Comparison of ENCODE assay signal across 31 cellular contexts in genomic region chr15:48072941-48073340, GRCh38. TPM values are rescaled to one million over a fixed set of nuclear protein-coding genes. Genes with fewer than 3 reads are reported as not detected.
"Had no signal": no experiment of that assay in that cellular context is flagged by ENCODE, and none has a peak within 500 bp of the region (broad histone marks: within the 10 kb centered on the region; RNA-seq: fewer than 3 reads in every experiment).

No MANE protein-coding gene starts in this region.

- DNase-seq: stimulated activated CD4-positive, alpha-beta T cell treated with anti-CD3 and anti-CD28 coated beads, Interleukin-2, amount 100 ng/mL, for 48 hours; stimulated activated CD4-positive, alpha-beta T cell treated with anti-CD3 and anti-CD28 coated beads, Interleukin-4, amount 100 ng/mL, for 1 hour; stimulated activated CD4-positive, alpha-beta T cell treated with anti-CD3 and anti-CD28 coated beads, Interleukin-4, amount 100 ng/mL, for 24 hours; stimulated activated CD4-positive, alpha-beta T cell treated with anti-CD3 and anti-CD28 coated beads, Interleukin-4, amount 100 ng/mL, for 4 hours; stimulated activated CD8-positive, alpha-beta memory T cell treated with anti-CD3 and anti-CD28 coated beads, Interleukin-4, amount 100 ng/mL, for 48 hours; stimulated activated naive B cell treated with anti-CD40 and anti-IgM and Interleukin-4, amounts not matched to agents 10 μg/mL and 1 μg/mL and 100 μg/mL, for 72 hours; stimulated activated naive CD4-positive, alpha-beta T cell; stimulated activated naive CD4-positive, alpha-beta T cell treated with Interleukin-2 at 50 U/mL for 16 hours; stimulated activated naive CD8-positive, alpha-beta T cell treated with anti-CD3 and anti-CD28 coated beads, Interleukin-15, amount 100 ng/mL, for 72 hours; stimulated activated naive CD8-positive, alpha-beta T cell treated with anti-CD3 and anti-CD28 coated beads, Interleukin-15, Interleukin-2, amounts not matched to agents 100 U/mL and 50 U/mL, for 24 hours; stomach; substantia nigra; testis; thyroid gland; tibial artery; transverse colon; upper lobe of left lung; upper lobe of right lung; uterus had no signal

- H3K9me3 Mint-ChIP-seq: stimulated activated naive CD8-positive, alpha-beta T cell treated with anti-CD3 and anti-CD28 coated beads, Interleukin-15, Interleukin-2, amounts not matched to agents 100 ng/mL and 50 ng/mL, for 24 hours had no signal

- H3K27ac Mint-ChIP-seq: stimulated activated effector memory CD8-positive, alpha-beta T cell treated with anti-CD3 and anti-CD28 coated beads, Interleukin-12 subunit alpha, Interleukin-12 subunit beta, amount 100 ng/mL, for 72 hours; stimulated activated memory B cell treated with anti-CD40 and anti-IgM and Interleukin-4, amounts not matched to agents 10 μg/mL and 1 μg/mL and 100 μg/mL, for 72 hours; stimulated activated naive B cell treated with anti-CD40 and anti-IgM and Interleukin-4, amounts not matched to agents 10 μg/mL and 1 μg/mL and 100 μg/mL, for 72 hours; stimulated activated naive CD8-positive, alpha-beta T cell treated with anti-CD3 and anti-CD28 coated beads, Interleukin-15, amount 100 ng/mL, for 72 hours; stimulated activated naive CD8-positive, alpha-beta T cell treated with anti-CD3 and anti-CD28 coated beads, Interleukin-15, Interleukin-2, amounts not matched to agents 100 ng/mL and 50 ng/mL, for 24 hours; type B pancreatic cell had no signal

- H3K36me3 ChIP-seq: stomach, suprapubic skin, thoracic aorta, thyroid gland, tibial artery, tibial nerve, transverse colon, upper lobe of left lung, upper lobe of right lung, uterus, vagina had no signal

- ATAC-seq: stimulated activated effector memory CD8-positive, alpha-beta T cell treated with anti-CD3 and anti-CD28 coated beads, Interleukin-12 subunit alpha, Interleukin-12 subunit beta, amount 100 ng/mL, for 72 hours; stimulated activated naive B cell treated with anti-CD40 and anti-IgM and Interleukin-4, amounts not matched to agents 10 μg/mL and 1 μg/mL and 100 μg/mL, for 72 hours; stimulated activated naive CD8-positive, alpha-beta T cell treated with anti-CD3 and anti-CD28 coated beads, Interleukin-15, amount 100 ng/mL, for 72 hours; stimulated activated naive CD8-positive, alpha-beta T cell treated with anti-CD3 and anti-CD28 coated beads, Interleukin-15, Interleukin-2, amounts not matched to agents 100 U/mL and 50 U/mL, for 24 hours; upper lobe of right lung had no signal

- H3K27me3 ChIP-seq: testis, thyroid gland, tibial nerve, transverse colon, upper lobe of left lung, upper lobe of right lung, uterus, vagina had no signal

- H3K36me3 Mint-ChIP-seq: stimulated activated effector memory CD8-positive, alpha-beta T cell treated with anti-CD3 and anti-CD28 coated beads, Interleukin-12 subunit alpha, Interleukin-12 subunit beta, amount 100 ng/mL, for 72 hours; stimulated activated memory B cell treated with anti-CD40 and anti-IgM and Interleukin-4, amounts not matched to agents 10 μg/mL and 1 μg/mL and 100 μg/mL, for 72 hours; stimulated activated naive B cell treated with anti-CD40 and anti-IgM and Interleukin-4, amounts not matched to agents 10 μg/mL and 1 μg/mL and 100 μg/mL, for 72 hours; type B pancreatic cell had no signal

- H3K4me1 ChIP-seq: stomach, suprapubic skin, testis, tibial artery, transverse colon, upper lobe of left lung, upper lobe of right lung, uterus had no signal

- H3K4me1 Mint-ChIP-seq: stimulated activated effector memory CD8-positive, alpha-beta T cell treated with anti-CD3 and anti-CD28 coated beads, Interleukin-12 subunit alpha, Interleukin-12 subunit beta, amount 100 ng/mL, for 72 hours; stimulated activated memory B cell treated with anti-CD40 and anti-IgM and Interleukin-4, amounts not matched to agents 10 μg/mL and 1 μg/mL and 100 μg/mL, for 72 hours; stimulated activated naive B cell treated with anti-CD40 and anti-IgM and Interleukin-4, amounts not matched to agents 10 μg/mL and 1 μg/mL and 100 μg/mL, for 72 hours; stimulated activated naive CD8-positive, alpha-beta T cell treated with anti-CD3 and anti-CD28 coated beads, Interleukin-15, amount 100 ng/mL, for 72 hours had no signal

- H3K4me3 Mint-ChIP-seq: stimulated activated effector memory CD8-positive, alpha-beta T cell treated with anti-CD3 and anti-CD28 coated beads, Interleukin-12 subunit alpha, Interleukin-12 subunit beta, amount 100 ng/mL, for 72 hours; stimulated activated memory B cell treated with anti-CD40 and anti-IgM and Interleukin-4, amounts not matched to agents 10 μg/mL and 1 μg/mL and 100 μg/mL, for 72 hours; stimulated activated naive B cell treated with anti-CD40 and anti-IgM and Interleukin-4, amounts not matched to agents 10 μg/mL and 1 μg/mL and 100 μg/mL, for 72 hours; stimulated activated naive CD8-positive, alpha-beta T cell treated with anti-CD3 and anti-CD28 coated beads, Interleukin-15, amount 100 ng/mL, for 72 hours; stimulated activated naive CD8-positive, alpha-beta T cell treated with anti-CD3 and anti-CD28 coated beads, Interleukin-15, Interleukin-2, amounts not matched to agents 100 ng/mL and 50 ng/mL, for 24 hours; type B pancreatic cell had no signal

- H3K4me3 ChIP-seq: stomach, suprapubic skin, testis, thoracic aorta, thyroid gland, tibial artery, tibial nerve, transverse colon, upper lobe of left lung, upper lobe of right lung, uterus, vagina had no signal

- H3K9me3 ChIP-seq: stomach, suprapubic skin, testis, thoracic aorta, thyroid gland, tibial artery, tibial nerve, transverse colon, upper lobe of left lung, upper lobe of right lung, uterus, vagina had no signal

- H3K27ac ChIP-seq: stomach, suprapubic skin, testis, thoracic aorta, thyroid gland, tibial artery, tibial nerve, transverse colon, upper lobe of left lung, upper lobe of right lung, uterus, vagina had no signal

RNA-seq across cellular contexts. Expression of gene SLC24A5, which starts 47.8 kb away (rescaled TPM):
- total RNA-seq: stomach, subcutaneous adipose tissue, temporal lobe, thoracic aorta, thyroid gland, transverse colon, ureter, vagina had no signal
- polyA plus RNA-seq: urinary bladder had no signal
